Comparison of ENCODE assay signal across 22 cellular contexts in the genomic region with DNA sequence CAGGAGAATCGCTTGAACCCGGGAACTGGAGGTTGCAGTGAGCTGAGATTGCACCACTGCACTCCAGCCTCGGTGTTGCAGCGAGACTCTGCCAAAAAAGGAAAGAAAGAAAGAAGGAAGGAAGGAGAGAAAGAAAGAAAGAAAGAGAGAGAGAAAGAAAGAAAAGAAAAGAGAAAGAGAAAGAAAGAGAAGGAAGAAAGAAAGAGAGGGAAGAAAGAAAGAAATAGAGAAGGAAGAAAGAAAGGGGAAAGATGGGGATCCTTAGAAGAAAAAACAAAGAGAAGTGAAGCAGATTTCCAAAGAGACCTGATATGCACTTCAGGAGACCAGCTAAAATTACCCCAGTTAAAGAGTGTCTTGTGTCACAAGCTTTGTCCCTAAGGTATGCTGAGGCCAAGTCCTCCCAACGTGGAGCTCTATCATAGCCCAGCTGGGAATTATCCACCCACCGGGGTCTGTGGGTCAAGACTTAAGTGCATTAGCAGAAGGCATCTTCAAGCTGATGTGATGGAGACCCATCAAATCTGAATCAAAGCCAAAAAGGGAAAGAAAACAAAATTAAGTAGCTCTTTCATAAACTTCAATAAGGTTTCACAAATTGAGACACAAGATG.
"Had no signal": no experiment of that assay in that cellular context is flagged by ENCODE, and none has a peak within 500 bp of the region (broad histone marks: within the 10 kb centered on the region; RNA-seq: fewer than 3 reads in every experiment).

No MANE protein-coding gene starts in this region.

- H3K4me3 ChIP-seq: Peyer's patch had no signal

- H3K27me3 Mint-ChIP-seq: activated B cell treated with CpG ODN at 0.5 μM for 24 hours; activated naive CD8-positive, alpha-beta T cell had no signal

- H3K27ac Mint-ChIP-seq: activated B cell treated with CpG ODN at 0.5 μM for 24 hours; activated CD4-positive, alpha-beta T cell treated with anti-CD3 and anti-CD28 coated beads, Interleukin-2, amount 10 ng/mL, durations not matched to agents 24 days and 14 days; activated naive CD8-positive, alpha-beta T cell; T-helper 1 cell treated with Interleukin-12 subunit alpha and Interleukin-12 subunit beta and Interleukin-4 antibody, amounts not matched to agents 30 μg/mL and 1 μg/mL, for 36 hours had no signal

- H3K36me3 Mint-ChIP-seq: activated naive CD8-positive, alpha-beta T cell had no signal

- H3K9me3 ChIP-seq: Peyer's patch had no signal

- ATAC-seq: activated T-cell treated with anti-CD3 and anti-CD28 coated beads, Interleukin-2, amount 50 U/mL, for 4 hours had no signal

- DNase-seq: activated B cell treated with CpG ODN at 0.5 μM for 24 hours; activated CD4-positive, alpha-beta T cell treated with anti-CD3 and anti-CD28 coated beads for 1 hour; activated CD4-positive, alpha-beta T cell treated with anti-CD3 and anti-CD28 coated beads, Interleukin-2, amount 10 ng/mL, durations not matched to agents 24 days and 14 days; activated CD4-positive, alpha-beta T cell treated with anti-CD3 and anti-CD28 coated beads, Interleukin-2, amount 50 U/mL, for 48 hours; activated effector memory CD4-positive, alpha-beta T cell treated with anti-CD3 and anti-CD28 coated beads, Interleukin-2, amount 50 U/mL, for 16 hours; activated naive CD4-positive, alpha-beta T cell treated with Interleukin-2 at 50 U/mL for 16 hours; activated T-cell treated with anti-CD3 and anti-CD28 coated beads, Interleukin-2, amount 50 U/mL, for 4 hours; amygdala; brain microvascular endothelial cell; caudate nucleus; KBM-7; NCI-H1048; NCI-H146; NCI-H1930; NCI-H2171; NCI-H345; NCI-H510A; Peyer's patch; SHP77 treated with DMSO at 0.1 percent for 48 hours had no signal

- H3K9me3 Mint-ChIP-seq: activated B cell treated with CpG ODN at 0.5 μM for 24 hours; activated T-cell treated with anti-CD3 and anti-CD28 coated beads, Interleukin-2, amount 50 U/mL, for 4 hours; T-helper 1 cell treated with Interleukin-12 subunit alpha and Interleukin-12 subunit beta and Interleukin-4 antibody, amounts not matched to agents 30 μg/mL and 1 μg/mL, for 36 hours had no signal

- H3K36me3 ChIP-seq: brain microvascular endothelial cell, Peyer's patch had no signal

- H3K4me3 Mint-ChIP-seq: activated B cell treated with CpG ODN at 0.5 μM for 24 hours; activated CD4-positive, alpha-beta T cell treated with anti-CD3 and anti-CD28 coated beads, Interleukin-2, amount 10 ng/mL, durations not matched to agents 24 days and 14 days; activated naive CD8-positive, alpha-beta T cell; activated T-cell treated with anti-CD3 and anti-CD28 coated beads, Interleukin-2, amount 50 U/mL, for 4 hours; T-helper 1 cell treated with Interleukin-12 subunit alpha and Interleukin-12 subunit beta and Interleukin-4 antibody, amounts not matched to agents 30 μg/mL and 1 μg/mL, for 36 hours had no signal

- H3K27me3 ChIP-seq: brain microvascular endothelial cell, Peyer's patch had no signal

- H3K27ac ChIP-seq: brain microvascular endothelial cell, Peyer's patch, RWPE1 had no signal
